12 cellular contexts compared by ENCODE assay signal in the genomic region with DNA sequence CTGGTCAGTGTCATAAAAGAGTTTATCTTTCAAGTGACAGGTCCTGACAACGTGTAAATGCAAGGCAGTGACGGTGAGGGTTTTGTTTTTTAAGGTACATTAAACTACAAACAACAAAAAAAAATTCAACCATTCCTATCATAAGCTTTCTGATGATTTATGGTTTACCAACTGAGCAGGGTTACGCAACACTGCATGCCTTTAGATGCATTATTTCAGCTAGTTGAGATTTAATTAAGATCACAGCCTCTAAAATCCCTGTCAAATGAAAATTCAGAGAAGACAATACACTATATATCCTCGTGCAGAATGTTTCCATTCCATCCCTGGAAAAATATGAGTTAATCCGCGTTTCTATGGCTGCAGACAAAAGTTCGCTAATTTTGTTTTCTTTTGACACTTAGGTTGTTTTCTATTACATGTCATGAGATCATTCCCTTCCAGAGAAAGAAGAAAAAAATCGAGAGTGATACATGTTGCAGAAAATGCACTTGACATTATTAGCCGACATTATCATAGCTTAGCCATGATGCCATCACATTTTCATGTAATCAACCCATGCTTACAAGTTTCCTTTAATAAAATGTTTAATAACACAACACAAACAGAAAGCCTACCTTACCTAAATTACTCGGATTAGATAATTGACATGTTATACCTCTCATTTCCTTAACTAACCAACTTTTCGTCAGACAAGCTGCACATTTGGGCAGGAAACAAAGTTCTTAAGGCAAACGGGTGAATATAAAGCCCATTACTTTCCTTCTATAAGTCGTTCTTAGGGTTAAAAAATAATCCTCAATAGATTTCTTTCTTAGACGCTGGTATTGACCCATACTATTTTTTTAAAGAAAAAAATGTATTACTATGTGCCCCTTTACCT.
DNase-seq lines count a peak whose midpoint lies in the region; ATAC-seq and TF ChIP-seq lines count a peak whose summit lies in the region.
"Had no signal": no experiment of that assay in that cellular context is flagged by ENCODE, and none has a peak within 500 bp of the region (broad histone marks: within the 10 kb centered on the region; RNA-seq: fewer than 3 reads in every experiment).

No MANE protein-coding gene starts in this region.

- 39 to 46% (median 41%) methylated on average over 14 of the region's 14 CpGs for WGBS in spleen, 5 donors
- 52 to 63% methylated on average over 14 of the region's 14 CpGs for WGBS in testis, 2 donors

- H3K9me3 Mint-ChIP-seq in GM23338, result no peaks in the 10 kb centered on the region
- no peaks in the 10 kb centered on the region for H3K9me3 Mint-ChIP-seq in activated T-helper 2 cell treated with anti-CD3 and anti-CD28 coated beads, Interferon-gamma antibody, Interleukin-2, Interleukin-4, amounts not matched to agents 10 μg/mL and 5 μg/mL and 100 μg/mL, durations not matched to agents 14 hours and 24 hours and 36 hours
- H3K9me3 Mint-ChIP-seq: activated naive CD4-positive, alpha-beta T cell treated with anti-CD3 and anti-CD28 coated beads, Interleukin-2, amount 50 U/mL, for 24 hours; T-cell had no signal

- no peaks in the 10 kb centered on the region for H3F3A ChIP-seq in GM23338 (replicated peaks; ENCODE audit: low read depth)

- no peak overlapping the region for H3K4me3 ChIP-seq in GM23338
- H3K4me3 ChIP-seq in spleen, result peak overlapping the region; percentile 49 to 79 (median 64)
- no peak overlapping the region for H3K4me3 ChIP-seq in testis

- no peak overlapping the region for H3K27ac ChIP-seq in GM23338 (ENCODE audit: low read depth)
- H3K27ac ChIP-seq in spleen, result peak overlapping the region; percentile 82 to 95 (median 92)
- peak overlapping the region in 1 of 2 donors; percentile 86 for H3K27ac ChIP-seq in testis

- no peaks in the 10 kb centered on the region for H3K36me3 Mint-ChIP-seq in GM23338 (ENCODE audit: low read depth)
- peaks cover 18% of the 10 kb centered on the region for H3K36me3 Mint-ChIP-seq in activated T-helper 2 cell treated with anti-CD3 and anti-CD28 coated beads, Interferon-gamma antibody, Interleukin-2, Interleukin-4, amounts not matched to agents 10 μg/mL and 5 μg/mL and 100 μg/mL, durations not matched to agents 14 hours and 24 hours and 36 hours (ENCODE audit: low read depth)
- H3K36me3 Mint-ChIP-seq: T-cell had no signal

- no peaks in the 10 kb centered on the region for H3K36me3 ChIP-seq in GM23338 (ENCODE audit: insufficient read depth)
- no peaks in the 10 kb centered on the region for H3K36me3 ChIP-seq in spleen
- H3K36me3 ChIP-seq in testis (ENCODE audit: low read depth, missing control alignments), result no peaks in the 10 kb centered on the region

- H3K27me3 Mint-ChIP-seq in GM23338 (ENCODE audit: insufficient read depth, low read depth, poor library complexity), result peaks cover 15% of the 10 kb centered on the region
- H3K27me3 Mint-ChIP-seq in activated T-helper 2 cell treated with anti-CD3 and anti-CD28 coated beads, Interferon-gamma antibody, Interleukin-2, Interleukin-4, amounts not matched to agents 10 μg/mL and 5 μg/mL and 100 μg/mL, durations not matched to agents 14 hours and 24 hours and 36 hours (ENCODE audit: low read depth), result no peaks in the 10 kb centered on the region
- H3K27me3 Mint-ChIP-seq: activated naive CD4-positive, alpha-beta T cell treated with anti-CD3 and anti-CD28 coated beads, Interleukin-2, amount 50 U/mL, for 24 hours; T-cell had no signal

- DNase-seq in GM23338 (ENCODE audit: low spot score) (no peak), iris pigment epithelial cell (ENCODE audit: low read depth) (peak; percentile 78), spleen (no peak), testis (no peak), NCI-H187 treated with DMSO at 0.1 percent for 48 hours (lab: John Stamatoyannopoulos, UW) (no peak), DMS153 (lab: John Stamatoyannopoulos, UW) (no peak)
- no peak for DNase-seq in activated T-helper 2 cell treated with anti-CD3 and anti-CD28 coated beads, Interferon-gamma antibody, Interleukin-2, Interleukin-4, amounts not matched to agents 10 μg/mL and 5 μg/mL and 100 μg/mL, durations not matched to agents 14 hours and 24 hours and 36 hours (ENCODE audit: low spot score)
- DNase-seq: left colon, MV-4-11 had no signal

- H3K79me2 ChIP-seq in GM23338 (replicated peaks; ENCODE audit: insufficient read depth), result peaks cover 48% of the 10 kb centered on the region

- H3K27me3 ChIP-seq in GM23338 (ENCODE audit: insufficient read depth), result peaks cover 19% of the 10 kb centered on the region; the same call in 1 of the 2 replicates
- no peaks in the 10 kb centered on the region for H3K27me3 ChIP-seq in spleen (replicated peaks in 1 of 7)
- no peaks in the 10 kb centered on the region for H3K27me3 ChIP-seq in testis

- peaks cover 70% of the 10 kb centered on the region for H3K4me1 Mint-ChIP-seq in GM23338
- peaks cover 59% of the 10 kb centered on the region for H3K4me1 Mint-ChIP-seq in activated T-helper 2 cell treated with anti-CD3 and anti-CD28 coated beads, Interferon-gamma antibody, Interleukin-2, Interleukin-4, amounts not matched to agents 10 μg/mL and 5 μg/mL and 100 μg/mL, durations not matched to agents 14 hours and 24 hours and 36 hours (ENCODE audit: low read depth)

- TF ChIP-seq POLR2A in spleen (IDR thresholded peaks at IDR 0.05), result no peak
- no peak for TF ChIP-seq POLR2A in testis (IDR thresholded peaks at IDR 0.05)

- ATAC-seq in GM23338 (no peak), HG03097 (IDR thresholded peaks at IDR 0.05; ENCODE audit: low FRiP score, unreplicated experiment) (no peak)

- peak overlapping the region; percentile 10; the same call in 1 of the 2 replicates for H3K4me2 ChIP-seq in GM23338

- H3K4me1 ChIP-seq in GM23338 (ENCODE audit: insufficient read depth) (peaks cover 79% of the 10 kb centered on the region), spleen (peaks cover 48 to 93% (median 75%) of the 10 kb centered on the region in 6 donors), testis (peaks cover 7% of the 10 kb centered on the region)

- no peak overlapping the region for H3K4me3 Mint-ChIP-seq in GM23338
- H3K4me3 Mint-ChIP-seq in activated T-helper 2 cell treated with anti-CD3 and anti-CD28 coated beads, Interferon-gamma antibody, Interleukin-2, Interleukin-4, amounts not matched to agents 10 μg/mL and 5 μg/mL and 100 μg/mL, durations not matched to agents 14 hours and 24 hours and 36 hours (ENCODE audit: low read depth), result no peak overlapping the region
- H3K4me3 Mint-ChIP-seq: activated naive CD4-positive, alpha-beta T cell treated with anti-CD3 and anti-CD28 coated beads, Interleukin-2, amount 50 U/mL, for 24 hours; T-cell had no signal

- H3K27ac Mint-ChIP-seq in GM23338, result no peak overlapping the region
- peak overlapping the region; percentile 59 for H3K27ac Mint-ChIP-seq in activated T-helper 2 cell treated with anti-CD3 and anti-CD28 coated beads, Interferon-gamma antibody, Interleukin-2, Interleukin-4, amounts not matched to agents 10 μg/mL and 5 μg/mL and 100 μg/mL, durations not matched to agents 14 hours and 24 hours and 36 hours
- H3K27ac Mint-ChIP-seq: activated naive CD4-positive, alpha-beta T cell treated with anti-CD3 and anti-CD28 coated beads, Interleukin-2, amount 50 U/mL, for 24 hours; T-cell had no signal

- intact Hi-C loops in activated T-helper 2 cell treated with anti-CD3 and anti-CD28 coated beads, Interferon-gamma antibody, Interleukin-2, Interleukin-4, amounts not matched to agents 10 μg/mL and 5 μg/mL and 100 μg/mL, durations not matched to agents 14 hours and 24 hours and 36 hours (cut with micrococcal nuclease), result loop anchor here (2.0 to 10.0 kb wide), 7 partner anchors 15 to 507 kb away; no protein-coding TSS in a partner anchor
- intact Hi-C loops in spleen (cut with DNase I; ENCODE audit: low total_unique reads) (no loop called here), testis (cut with DNase I; ENCODE audit: low total_unique reads) (no loop called here)

- H4K20me1 ChIP-seq in GM23338 (replicated peaks; ENCODE audit: insufficient read depth), result no peaks in the 10 kb centered on the region

- H2AFZ ChIP-seq in GM23338, result no peak overlapping the region

- no peaks in the 10 kb centered on the region for H3K9me3 ChIP-seq in spleen
- H3K9me3 ChIP-seq in testis, result no peaks in the 10 kb centered on the region

- no peak for TF ChIP-seq CTCF in GM23338 (conservative IDR thresholded peaks at IDR 0.05; ENCODE audit: low read depth in 2 of 2)
- TF ChIP-seq CTCF in spleen (IDR thresholded peaks at IDR 0.05 in 8 of 11, conservative IDR thresholded peaks at IDR 0.05 in 3 of 11), result no peak
- no peak for TF ChIP-seq CTCF in testis (IDR thresholded peaks at IDR 0.05)

- no peaks in the 10 kb centered on the region for H3K9me2 ChIP-seq in GM23338 (ENCODE audit: insufficient read depth)

TF ChIP-seq in GM23338, 12 proteins besides CTCF, POLR2A, EP300 and RAD21 (continues in another document):
- TF ChIP-seq JUNB (IDR thresholded peaks at IDR 0.05; ENCODE audit: unreplicated experiment) (no peak), EZH2 (IDR thresholded peaks at IDR 0.05; ENCODE audit: low read depth, unreplicated experiment) (no peak), ZNF114 (CRISPR knock-in tag; IDR thresholded peaks at IDR 0.05) (no peak), NANOG (IDR thresholded peaks at IDR 0.05; ENCODE audit: borderline replicate concordance) (no peak)
- TF ChIP-seq, protein P1, sequence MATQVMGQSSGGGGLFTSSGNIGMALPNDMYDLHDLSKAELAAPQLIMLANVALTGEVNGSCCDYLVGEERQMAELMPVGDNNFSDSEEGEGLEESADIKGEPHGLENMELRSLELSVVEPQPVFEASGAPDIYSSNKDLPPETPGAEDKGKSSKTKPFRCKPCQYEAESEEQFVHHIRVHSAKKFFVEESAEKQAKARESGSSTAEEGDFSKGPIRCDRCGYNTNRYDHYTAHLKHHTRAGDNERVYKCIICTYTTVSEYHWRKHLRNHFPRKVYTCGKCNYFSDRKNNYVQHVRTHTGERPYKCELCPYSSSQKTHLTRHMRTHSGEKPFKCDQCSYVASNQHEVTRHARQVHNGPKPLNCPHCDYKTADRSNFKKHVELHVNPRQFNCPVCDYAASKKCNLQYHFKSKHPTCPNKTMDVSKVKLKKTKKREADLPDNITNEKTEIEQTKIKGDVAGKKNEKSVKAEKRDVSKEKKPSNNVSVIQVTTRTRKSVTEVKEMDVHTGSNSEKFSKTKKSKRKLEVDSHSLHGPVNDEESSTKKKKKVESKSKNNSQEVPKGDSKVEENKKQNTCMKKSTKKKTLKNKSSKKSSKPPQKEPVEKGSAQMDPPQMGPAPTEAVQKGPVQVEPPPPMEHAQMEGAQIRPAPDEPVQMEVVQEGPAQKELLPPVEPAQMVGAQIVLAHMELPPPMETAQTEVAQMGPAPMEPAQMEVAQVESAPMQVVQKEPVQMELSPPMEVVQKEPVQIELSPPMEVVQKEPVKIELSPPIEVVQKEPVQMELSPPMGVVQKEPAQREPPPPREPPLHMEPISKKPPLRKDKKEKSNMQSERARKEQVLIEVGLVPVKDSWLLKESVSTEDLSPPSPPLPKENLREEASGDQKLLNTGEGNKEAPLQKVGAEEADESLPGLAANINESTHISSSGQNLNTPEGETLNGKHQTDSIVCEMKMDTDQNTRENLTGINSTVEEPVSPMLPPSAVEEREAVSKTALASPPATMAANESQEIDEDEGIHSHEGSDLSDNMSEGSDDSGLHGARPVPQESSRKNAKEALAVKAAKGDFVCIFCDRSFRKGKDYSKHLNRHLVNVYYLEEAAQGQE (IDR thresholded peaks at IDR 0.05; ENCODE audit: unreplicated experiment), result no peak

Comparison
In these comparisons a context has a peak if more than half of its experiments do, and no peak if none do; other contexts are left out.
1. H3K4me3 ChIP-seq: peak in spleen (8 of 8); none in GM23338 (single experiment) and testis (0 of 2).